In genomic region chr15:89459271-89460038, GRCh38 we compare ENCODE assay signal across 1 cellular context.
TF ChIP-seq lines count a peak whose summit lies in the region.

No MANE protein-coding gene starts in this region.

TF ChIP-seq in HepG2, 621 proteins besides CTCF, POLR2A, EP300 and RAD21 (continued from another document and continues in another):
- TF ChIP-seq ZNF318 (CRISPR knock-in tag; IDR thresholded peaks at IDR 0.05), result no peak
- TF ChIP-seq ZNF414 (CRISPR knock-in tag; IDR thresholded peaks at IDR 0.05), result 0 out of 2 replicates have a peak, but pooled peaks have one; percentile 28
- peak; percentile 39 for TF ChIP-seq HDAC2 (CRISPR knock-in tag; IDR thresholded peaks at IDR 0.05)
- 0 out of 2 replicates have a peak, but pooled peaks have one; percentile 21 for TF ChIP-seq DR1 (CRISPR knock-in tag; IDR thresholded peaks at IDR 0.05)
- TF ChIP-seq HMGA1 (CRISPR knock-in tag; conservative IDR thresholded peaks at IDR 0.05), result no peak
- TF ChIP-seq CHCHD3 (CRISPR knock-in tag; IDR thresholded peaks at IDR 0.05), result no peak
- no peak for TF ChIP-seq ETV6 (CRISPR knock-in tag; conservative IDR thresholded peaks at IDR 0.05)
- 0 out of 2 replicates have a peak, but pooled peaks have one; percentile 28 for TF ChIP-seq MAFF (IDR thresholded peaks at IDR 0.05; ENCODE audit: low read depth, low read length)
- TF ChIP-seq ZBTB1 (CRISPR knock-in tag; IDR thresholded peaks at IDR 0.05; ENCODE audit: borderline replicate concordance), result no peak
- no peak for TF ChIP-seq ZSCAN20 (CRISPR knock-in tag; IDR thresholded peaks at IDR 0.05; ENCODE audit: borderline replicate concordance)
- TF ChIP-seq ZNF281 (CRISPR knock-in tag; IDR thresholded peaks at IDR 0.05; ENCODE audit: borderline replicate concordance), result peak; percentile 24; the same call in 1 of the 2 replicates
- no peak for TF ChIP-seq ZNF232 (CRISPR knock-in tag; IDR thresholded peaks at IDR 0.05; ENCODE audit: borderline replicate concordance)
- no peak for TF ChIP-seq PAWR (CRISPR knock-in tag; IDR thresholded peaks at IDR 0.05; ENCODE audit: borderline replicate concordance)
- TF ChIP-seq HNRNPL (IDR thresholded peaks at IDR 0.05; ENCODE audit: low read depth, low read length), result peak; percentile 50; the same call in 1 of the 2 replicates
- TF ChIP-seq ARHGAP35 (CRISPR knock-in tag; IDR thresholded peaks at IDR 0.05; ENCODE audit: borderline replicate concordance), result no peak
- no peak for TF ChIP-seq SMARCE1 (IDR thresholded peaks at IDR 0.05; ENCODE audit: borderline replicate concordance)
- no peak for TF ChIP-seq SALL2 (CRISPR knock-in tag; IDR thresholded peaks at IDR 0.05)
- TF ChIP-seq PHF21A (CRISPR knock-in tag; IDR thresholded peaks at IDR 0.05), result peak; percentile 63; the same call in 1 of the 2 replicates
- no peak for TF ChIP-seq ZNF616 (CRISPR knock-in tag; IDR thresholded peaks at IDR 0.05; ENCODE audit: low read depth)
- 0 out of 2 replicates have a peak, but pooled peaks have one; percentile 32 for TF ChIP-seq ZNF776 (CRISPR knock-in tag; IDR thresholded peaks at IDR 0.05)
- TF ChIP-seq FOXA1 (IDR thresholded peaks at IDR 0.05), result no peak
- peak; percentile 76 for TF ChIP-seq FOXA1 (CRISPR knock-in tag; IDR thresholded peaks at IDR 0.05)
- TF ChIP-seq ZNF576 (CRISPR knock-in tag; IDR thresholded peaks at IDR 0.05), result no peak
- no peak for TF ChIP-seq ZZZ3 (CRISPR knock-in tag; IDR thresholded peaks at IDR 0.05; ENCODE audit: borderline replicate concordance)
- no peak for TF ChIP-seq MZF1 (CRISPR knock-in tag; IDR thresholded peaks at IDR 0.05; ENCODE audit: borderline replicate concordance)
- TF ChIP-seq ZNF160 (CRISPR knock-in tag; IDR thresholded peaks at IDR 0.05), result no peak
- no peak for TF ChIP-seq CSRNP2 (CRISPR knock-in tag; conservative IDR thresholded peaks at IDR 0.05; ENCODE audit: low read depth)
- no peak for TF ChIP-seq ZNF768 (CRISPR knock-in tag; IDR thresholded peaks at IDR 0.05)
- TF ChIP-seq TEF (CRISPR knock-in tag; IDR thresholded peaks at IDR 0.05), result no peak
- no peak for TF ChIP-seq U2AF2 (IDR thresholded peaks at IDR 0.05; ENCODE audit: low read depth, low read length)
- peak; percentile 11 for TF ChIP-seq KDM6A (CRISPR knock-in tag; IDR thresholded peaks at IDR 0.05; ENCODE audit: low read depth)
- TF ChIP-seq ZNF121 (CRISPR knock-in tag; IDR thresholded peaks at IDR 0.05), result peak; percentile 71
- TF ChIP-seq ZSCAN5A (CRISPR knock-in tag; IDR thresholded peaks at IDR 0.05; ENCODE audit: borderline replicate concordance), result no peak
- no peak; the same call in 1 of the 2 replicates for TF ChIP-seq ZFX (CRISPR knock-in tag; IDR thresholded peaks at IDR 0.05; ENCODE audit: low read depth)
- TF ChIP-seq REPIN1 (CRISPR knock-in tag; IDR thresholded peaks at IDR 0.05; ENCODE audit: borderline replicate concordance, low read depth), result 0 out of 2 replicates have a peak, but pooled peaks have one; percentile 7
- TF ChIP-seq ZKSCAN8 (CRISPR knock-in tag; IDR thresholded peaks at IDR 0.05; ENCODE audit: borderline replicate concordance), result no peak
- no peak for TF ChIP-seq ZNF737 (CRISPR knock-in tag; IDR thresholded peaks at IDR 0.05; ENCODE audit: borderline replicate concordance)
- TF ChIP-seq ZNF292 (CRISPR knock-in tag; IDR thresholded peaks at IDR 0.05; ENCODE audit: borderline replicate concordance, low read depth), result peak; percentile 89; the same call in 1 of the 2 replicates
- TF ChIP-seq ZNF678 (CRISPR knock-in tag; IDR thresholded peaks at IDR 0.05), result no peak
- no peak for TF ChIP-seq ZNF10 (CRISPR knock-in tag; IDR thresholded peaks at IDR 0.05; ENCODE audit: borderline replicate concordance, low read depth)
- TF ChIP-seq ESRRA (CRISPR knock-in tag; IDR thresholded peaks at IDR 0.05; ENCODE audit: low read depth), result peak; percentile 79
- no peak for TF ChIP-seq CENPBD1 (CRISPR knock-in tag; IDR thresholded peaks at IDR 0.05; ENCODE audit: borderline replicate concordance, low read depth)
- TF ChIP-seq ZNF101 (CRISPR knock-in tag; IDR thresholded peaks at IDR 0.05; ENCODE audit: borderline replicate concordance, low read depth), result no peak
- TF ChIP-seq TBX2 (CRISPR knock-in tag; IDR thresholded peaks at IDR 0.05; ENCODE audit: borderline replicate concordance), result no peak; the same call in 1 of the 2 replicates
- TF ChIP-seq CREB3 (CRISPR knock-in tag; IDR thresholded peaks at IDR 0.05), result no peak
- no peak for TF ChIP-seq NR0B2 (CRISPR knock-in tag; IDR thresholded peaks at IDR 0.05)
- no peak for TF ChIP-seq ZNF251 (CRISPR knock-in tag; IDR thresholded peaks at IDR 0.05)
